In the genomic region with DNA sequence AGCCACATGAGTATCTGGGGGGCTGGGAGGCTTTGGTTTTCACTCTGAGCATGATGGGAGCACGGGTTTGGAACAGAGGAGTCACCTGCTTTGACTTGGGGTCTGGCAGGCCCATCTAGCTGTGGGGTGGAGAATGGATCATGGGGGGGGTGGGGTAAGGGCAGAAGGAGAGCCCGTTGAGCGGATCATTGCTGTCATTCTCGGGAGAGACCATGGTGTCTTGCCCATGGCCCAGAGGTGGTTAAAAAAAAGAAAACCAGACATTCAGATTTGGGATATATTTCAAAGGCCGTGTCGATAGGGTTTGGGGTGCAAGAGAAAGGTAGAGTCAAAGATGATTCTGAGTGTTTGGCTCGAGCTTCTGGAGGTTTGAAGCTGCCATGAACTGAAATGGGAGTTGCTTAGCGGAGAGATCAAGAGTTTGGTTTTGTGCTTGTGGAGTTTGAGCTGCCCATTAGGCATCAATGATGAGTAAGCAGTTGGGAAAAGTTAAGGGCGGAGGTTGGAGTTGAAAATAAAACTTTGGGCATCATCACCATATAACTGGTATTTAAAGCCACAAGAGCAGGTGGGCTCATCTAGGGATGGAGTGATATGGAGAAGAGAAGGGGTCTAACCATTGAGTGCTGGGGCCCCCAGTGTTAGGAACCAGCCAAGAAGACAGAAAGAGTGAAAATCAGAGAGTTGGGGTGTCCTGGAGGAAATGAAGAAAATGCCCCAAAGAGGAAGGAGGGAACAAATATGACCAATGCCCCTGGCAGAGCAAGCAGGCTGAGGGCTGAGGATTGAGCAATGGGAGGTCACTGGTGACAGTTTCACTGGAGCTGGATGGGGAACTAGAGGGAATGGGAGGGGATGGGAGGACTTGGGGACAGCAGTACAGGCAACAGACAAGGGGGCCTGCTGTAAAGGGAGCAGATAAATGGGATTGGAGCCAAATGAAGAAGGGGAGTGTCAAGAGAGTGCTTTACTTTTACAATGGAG, we compare ENCODE assay signal across 11 cellular contexts. TPM values are rescaled to one million over a fixed set of nuclear protein-coding genes. Genes with fewer than 3 reads are reported as not detected.
DNase-seq lines count a peak whose midpoint lies in the region; ATAC-seq and TF ChIP-seq lines count a peak whose summit lies in the region.
"Had no signal": no experiment of that assay in that cellular context is flagged by ENCODE, and none has a peak within 500 bp of the region (broad histone marks: within the 10 kb centered on the region; RNA-seq: fewer than 3 reads in every experiment).

No MANE protein-coding gene starts in this region.

- H3K27ac Mint-ChIP-seq in activated CD4-positive, alpha-beta T cell treated with anti-CD3 and anti-CD28 coated beads, Interleukin-2, amount 10 ng/mL, durations not matched to agents 24 days and 14 days = peak overlapping the region; percentile 72
- peak overlapping the region; percentile 38 for H3K27ac Mint-ChIP-seq in stimulated activated memory B cell treated with anti-CD40 and anti-IgM and Interleukin-4, amounts not matched to agents 10 μg/mL and 1 μg/mL and 100 μg/mL, for 72 hours

- no peak for TF ChIP-seq CTCF in GM20000 (IDR thresholded peaks at IDR 0.05; ENCODE audit: extremely low read depth, missing control alignments)

- no peak for DNase-seq in activated CD4-positive, alpha-beta T cell treated with anti-CD3 and anti-CD28 coated beads, Interleukin-2, amount 10 ng/mL, durations not matched to agents 24 days and 14 days
- DNase-seq in activated CD4-positive, alpha-beta T cell treated with anti-CD3 and anti-CD28 coated beads for 1 hour = no peak
- peak; percentile 62 for DNase-seq in SKM-1 treated with dmso at 0.1 percent for 144 hours (lab: John Stamatoyannopoulos, UW; ENCODE audit: unreplicated experiment)
- peak; percentile 61 for DNase-seq in Right ventricle myocardium superior
- DNase-seq in GM20000 (ENCODE audit: low spot score) = no peak
- DNase-seq: cortex of kidney, naive B cell had no signal

- peaks cover 3% of the 10 kb centered on the region for H3K9me3 Mint-ChIP-seq in activated CD4-positive, alpha-beta T cell treated with anti-CD3 and anti-CD28 coated beads, Interleukin-2, amount 10 ng/mL, durations not matched to agents 24 days and 14 days
- no peaks in the 10 kb centered on the region for H3K9me3 Mint-ChIP-seq in stimulated activated memory B cell treated with anti-CD40 and anti-IgM and Interleukin-4, amounts not matched to agents 10 μg/mL and 1 μg/mL and 100 μg/mL, for 72 hours
- H3K9me3 Mint-ChIP-seq: naive B cell had no signal

- H3K4me3 Mint-ChIP-seq in activated CD4-positive, alpha-beta T cell treated with anti-CD3 and anti-CD28 coated beads, Interleukin-2, amount 10 ng/mL, durations not matched to agents 24 days and 14 days = peak overlapping the region; percentile 81
- H3K4me3 Mint-ChIP-seq in stimulated activated memory B cell treated with anti-CD40 and anti-IgM and Interleukin-4, amounts not matched to agents 10 μg/mL and 1 μg/mL and 100 μg/mL, for 72 hours = peak overlapping the region; percentile 4

- intact Hi-C loops in activated CD4-positive, alpha-beta T cell treated with anti-CD3 and anti-CD28 coated beads, Interleukin-2, amount 10 ng/mL, durations not matched to agents 24 days and 14 days (cut with micrococcal nuclease) = no loop called here
- intact Hi-C loops in Right ventricle myocardium superior (cut with DNase I) = no loop called here

- H3K36me3 Mint-ChIP-seq in activated CD4-positive, alpha-beta T cell treated with anti-CD3 and anti-CD28 coated beads, Interleukin-2, amount 10 ng/mL, durations not matched to agents 24 days and 14 days (ENCODE audit: low read depth) = peaks cover 10% of the 10 kb centered on the region
- H3K36me3 Mint-ChIP-seq in stimulated activated memory B cell treated with anti-CD40 and anti-IgM and Interleukin-4, amounts not matched to agents 10 μg/mL and 1 μg/mL and 100 μg/mL, for 72 hours = no peaks in the 10 kb centered on the region

- ATAC-seq in Right ventricle myocardium superior (ENCODE audit: poor library complexity) = peak; percentile 46
- no peak for ATAC-seq in stimulated activated memory B cell treated with anti-CD40 and anti-IgM and Interleukin-4, amounts not matched to agents 10 μg/mL and 1 μg/mL and 100 μg/mL, for 72 hours
- no peak for ATAC-seq in GM19452 (IDR thresholded peaks at IDR 0.05; ENCODE audit: unreplicated experiment)
- no peak for ATAC-seq in HG03342 (IDR thresholded peaks at IDR 0.05; ENCODE audit: unreplicated experiment)

- H3K4me1 Mint-ChIP-seq in activated CD4-positive, alpha-beta T cell treated with anti-CD3 and anti-CD28 coated beads, Interleukin-2, amount 10 ng/mL, durations not matched to agents 24 days and 14 days = peaks cover 70% of the 10 kb centered on the region
- H3K4me1 Mint-ChIP-seq in stimulated activated memory B cell treated with anti-CD40 and anti-IgM and Interleukin-4, amounts not matched to agents 10 μg/mL and 1 μg/mL and 100 μg/mL, for 72 hours = peaks cover 87% of the 10 kb centered on the region

- H3K27me3 Mint-ChIP-seq in activated CD4-positive, alpha-beta T cell treated with anti-CD3 and anti-CD28 coated beads, Interleukin-2, amount 10 ng/mL, durations not matched to agents 24 days and 14 days = peaks cover 5% of the 10 kb centered on the region
- no peaks in the 10 kb centered on the region for H3K27me3 Mint-ChIP-seq in stimulated activated memory B cell treated with anti-CD40 and anti-IgM and Interleukin-4, amounts not matched to agents 10 μg/mL and 1 μg/mL and 100 μg/mL, for 72 hours

RNA-seq across cellular contexts. Expression of a gene that starts 1.9 kb away (rescaled TPM):
- 8.3 and 9.3 TPM in 2 replicates for total RNA-seq in activated CD4-positive, alpha-beta T cell treated with anti-CD3 and anti-CD28 coated beads, Interleukin-2, amount 10 ng/mL, durations not matched to agents 24 days and 14 days
- total RNA-seq in Right ventricle myocardium superior = 0.48 TPM

RNA-seq across cellular contexts. Expression of a gene that starts 14.2 kb away (rescaled TPM):
- total RNA-seq in activated CD4-positive, alpha-beta T cell treated with anti-CD3 and anti-CD28 coated beads, Interleukin-2, amount 10 ng/mL, durations not matched to agents 24 days and 14 days = 33.3 and 34.9 TPM in 2 replicates
- 0.62 TPM for total RNA-seq in Right ventricle myocardium superior
- total RNA-seq: NCI-H460 had no signal

RNA-seq across cellular contexts. Expression of a gene that starts 46.6 kb away (rescaled TPM):
- 178 TPM in 2 replicates for total RNA-seq in activated CD4-positive, alpha-beta T cell treated with anti-CD3 and anti-CD28 coated beads, Interleukin-2, amount 10 ng/mL, durations not matched to agents 24 days and 14 days
- total RNA-seq in Right ventricle myocardium superior = 29.4 TPM

Comparison
In these comparisons a context has a peak if more than half of its experiments do, and no peak if none do; other contexts are left out.
1. DNase-seq: peak in SKM-1 treated with dmso at 0.1 percent for 144 hours (single experiment) and Right ventricle myocardium superior (single experiment); none in activated CD4-positive, alpha-beta T cell treated with anti-CD3 and anti-CD28 coated beads, Interleukin-2, amount 10 ng/mL, durations not matched to agents 24 days and 14 days (single experiment), activated CD4-positive, alpha-beta T cell treated with anti-CD3 and anti-CD28 coated beads for 1 hour (single experiment) and GM20000 (single experiment).
2. RNA of a gene that starts 14.2 kb away (total RNA-seq): 33.3 to 34.9 TPM in activated CD4-positive, alpha-beta T cell treated with anti-CD3 and anti-CD28 coated beads, Interleukin-2, amount 10 ng/mL, durations not matched to agents 24 days and 14 days; 0.62 TPM in Right ventricle myocardium superior (single experiment); every median in the first group is over 10 times any median in the second.